In genomic region chr9:69745716-69746538, GRCh38 we compare ENCODE assay signal across 10 cellular contexts. TPM values are rescaled to one million over a fixed set of nuclear protein-coding genes. Genes with fewer than 3 reads are reported as not detected.
DNase-seq lines count a peak whose midpoint lies in the region; ATAC-seq lines count a peak whose summit lies in the region.
"Had no signal": no experiment of that assay in that cellular context is flagged by ENCODE, and none has a peak within 500 bp of the region (broad histone marks: within the 10 kb centered on the region; RNA-seq: fewer than 3 reads in every experiment).

No MANE protein-coding gene starts in this region.

- no peak for ATAC-seq in naive B cell (ENCODE audit: low read depth in 2 of 2)
- ATAC-seq in GM21367 (IDR thresholded peaks at IDR 0.05; ENCODE audit: unreplicated experiment) = no peak
- no peak for ATAC-seq in HG02678 (IDR thresholded peaks at IDR 0.05; ENCODE audit: unreplicated experiment)

- H3K27ac Mint-ChIP-seq in naive B cell = peak overlapping the region in 4 of 6 donors; percentile 2 to 41 (median 23)

- H3K36me3 Mint-ChIP-seq in naive B cell = peaks cover 14 to 28% of the 10 kb centered on the region in 2 donors

- H3K27me3 Mint-ChIP-seq in naive B cell = no peaks in the 10 kb centered on the region

- in situ Hi-C loops in KBM-7 (cut with MboI; ENCODE audit: low pct_unique_long_range_greater_than_20kb, low sequenced_read_pairs) = no loop called here

- peaks cover 32 to 54% (median 37%) of the 10 kb centered on the region in 3 donors for H3K4me1 Mint-ChIP-seq in naive B cell

- DNase-seq in DMS53 (lab: John Stamatoyannopoulos, UW) (peak; percentile 15), DMS53 treated with DMSO at 0.1 percent for 48 hours (lab: John Stamatoyannopoulos, UW; ENCODE audit: unreplicated experiment) (no peak), KBM-7 (peak; percentile 47), dedifferentiated amniotic fluid mesenchymal stem cell (ENCODE audit: extremely low spot score) (peak; percentile 28), naive B cell (no peak), NCI-H1436 treated with DMSO at 0.1 percent for 48 hours (lab: John Stamatoyannopoulos, UW) (no peak)
- DNase-seq: glutamatergic neuron, upper lobe of left lung had no signal

- H3K4me3 Mint-ChIP-seq in naive B cell = no peak overlapping the region

- no peaks in the 10 kb centered on the region for H3K9me3 Mint-ChIP-seq in naive B cell

RNA-seq across cellular contexts. Expression of gene PTAR1, which starts 13.9 kb away (rescaled TPM):
- 10 to 100 TPM in 5 of 6 donors, 1 to 10 TPM in 1; 9.7 to 22.4 (median 19.1) TPM for polyA plus RNA-seq in naive B cell (ENCODE audit: low read depth in 6 of 6)

Comparison
In these comparisons a context has a peak if more than half of its experiments do, and no peak if none do; other contexts are left out.
1. DNase-seq: peak in DMS53 (single experiment), KBM-7 (single experiment) and dedifferentiated amniotic fluid mesenchymal stem cell (single experiment); none in DMS53 treated with DMSO at 0.1 percent for 48 hours (single experiment), naive B cell (single experiment) and NCI-H1436 treated with DMSO at 0.1 percent for 48 hours (single experiment).